ENCODE assay signal across 1 cellular context in genomic region chr17:35588196-35588920, GRCh38.
TF ChIP-seq lines count a peak whose summit lies in the region.

No MANE protein-coding gene starts in this region.

TF ChIP-seq in K562, 482 proteins besides CTCF, POLR2A, EP300 and RAD21 (continued from another document):
- no peak for TF ChIP-seq TAF7 (tag; IDR thresholded peaks at IDR 0.05)
- TF ChIP-seq MCM7 (IDR thresholded peaks at IDR 0.05) = no peak
- TF ChIP-seq THAP12 (CRISPR knock-in tag; IDR thresholded peaks at IDR 0.05) = no peak
- TF ChIP-seq ZNF347 (CRISPR knock-in tag; IDR thresholded peaks at IDR 0.05; ENCODE audit: low read depth) = no peak
- no peak for TF ChIP-seq CTCFL (IDR thresholded peaks at IDR 0.05; ENCODE audit: borderline replicate concordance, insufficient read depth, low read depth, low read length, poor library complexity, severe bottlenecking)
- peak; percentile 67 for TF ChIP-seq RBFOX2 (IDR thresholded peaks at IDR 0.05; ENCODE audit: low read depth, low read length)
- TF ChIP-seq ZNF134 (CRISPR knock-in tag; conservative IDR thresholded peaks at IDR 0.05) = no peak
- TF ChIP-seq FOXA3 (CRISPR knock-in tag; conservative IDR thresholded peaks at IDR 0.05 in 1 of 2, IDR thresholded peaks at IDR 0.05 in 1 of 2) = no peak
- TF ChIP-seq POU5F1 (IDR thresholded peaks at IDR 0.05; ENCODE audit: borderline replicate concordance, low read depth, low read length, partially characterized antibody) = no peak
- peak; percentile 80 for TF ChIP-seq NFE2 (IDR thresholded peaks at IDR 0.05; ENCODE audit: low read depth)
- no peak for TF ChIP-seq ASH1L (IDR thresholded peaks at IDR 0.05; ENCODE audit: borderline replicate concordance, low read depth, partially characterized antibody)
- TF ChIP-seq ELF4 (CRISPR knock-in tag; IDR thresholded peaks at IDR 0.05) = no peak
- no peak for TF ChIP-seq E2F8 (IDR thresholded peaks at IDR 0.05; ENCODE audit: low read depth, partially characterized antibody)
- TF ChIP-seq TEAD1 (CRISPR knock-in tag; IDR thresholded peaks at IDR 0.05) = no peak
- no peak for TF ChIP-seq ZSCAN29 (IDR thresholded peaks at IDR 0.05)
- no peak for TF ChIP-seq NELFE (IDR thresholded peaks at IDR 0.05; ENCODE audit: insufficient read depth, insufficient read length)
- no peak for TF ChIP-seq SIRT6 (IDR thresholded peaks at IDR 0.05; ENCODE audit: low read depth, low read length)
- no peak for TF ChIP-seq MTA2 (IDR thresholded peaks at IDR 0.05; ENCODE audit: low read depth)
- TF ChIP-seq ZNF57 (CRISPR knock-in tag; IDR thresholded peaks at IDR 0.05) = no peak
- TF ChIP-seq MGA (IDR thresholded peaks at IDR 0.05) = peak; percentile 50; the same call in 1 of the 2 replicates
